In genomic region chr16:2911580-2912329, GRCh38 we compare ENCODE assay signal across 8 cellular contexts. TPM values are rescaled to one million over a fixed set of nuclear protein-coding genes. Genes with fewer than 3 reads are reported as not detected.
DNase-seq lines count a peak whose midpoint lies in the region; ATAC-seq lines count a peak whose summit lies in the region.

A gene with protein sequence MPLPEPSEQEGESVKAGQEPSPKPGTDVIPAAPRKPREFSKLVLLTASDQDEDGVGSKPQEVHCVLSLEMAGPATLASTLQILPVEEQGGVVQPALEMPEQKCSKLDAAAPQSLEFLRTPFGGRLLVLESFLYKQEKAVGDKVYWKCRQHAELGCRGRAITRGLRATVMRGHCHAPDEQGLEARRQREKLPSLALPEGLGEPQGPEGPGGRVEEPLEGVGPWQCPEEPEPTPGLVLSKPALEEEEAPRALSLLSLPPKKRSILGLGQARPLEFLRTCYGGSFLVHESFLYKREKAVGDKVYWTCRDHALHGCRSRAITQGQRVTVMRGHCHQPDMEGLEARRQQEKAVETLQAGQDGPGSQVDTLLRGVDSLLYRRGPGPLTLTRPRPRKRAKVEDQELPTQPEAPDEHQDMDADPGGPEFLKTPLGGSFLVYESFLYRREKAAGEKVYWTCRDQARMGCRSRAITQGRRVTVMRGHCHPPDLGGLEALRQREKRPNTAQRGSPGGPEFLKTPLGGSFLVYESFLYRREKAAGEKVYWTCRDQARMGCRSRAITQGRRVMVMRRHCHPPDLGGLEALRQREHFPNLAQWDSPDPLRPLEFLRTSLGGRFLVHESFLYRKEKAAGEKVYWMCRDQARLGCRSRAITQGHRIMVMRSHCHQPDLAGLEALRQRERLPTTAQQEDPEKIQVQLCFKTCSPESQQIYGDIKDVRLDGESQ (plus strand): TSS chr16:2911931. CDS start chr16:2929686, 17,755 bp downstream.

- peak within 1 kb of the TSS; percentile 82 for H3K4me3 Mint-ChIP-seq in natural killer cell treated with Interleukin-12 subunit alpha and Interleukin-12 subunit beta and Interleukin-15 and Interleukin-18, amount 100 ng/mL, for 72 hours

- H3K36me3 ChIP-seq in ES-I3 (ENCODE audit: insufficient read depth, low read length) (no peaks in the 10 kb centered on the region), HAP-1 (replicated peaks) (peaks cover 21% of the 10 kb centered on the region), MG63 (peaks cover 31% of the 10 kb centered on the region)

- peak; percentile 98 to 99 for ATAC-seq in natural killer cell treated with Interleukin-12 subunit alpha and Interleukin-12 subunit beta and Interleukin-15 and Interleukin-18, amount 100 ng/mL, for 72 hours

- H3K9ac ChIP-seq in ES-I3 (ENCODE audit: low read depth, low read length), result peak within 1 kb of the TSS; percentile 92

- in situ Hi-C loops in HAP-1 (cut with MboI; ENCODE audit: low sequenced_read_pairs), result no loop called here

- H3K27ac Mint-ChIP-seq in natural killer cell treated with Interleukin-12 subunit alpha and Interleukin-12 subunit beta and Interleukin-15 and Interleukin-18, amount 100 ng/mL, for 72 hours, result peak within 1 kb of the TSS; percentile 68 to 91

- peak within 1 kb of the TSS; percentile 66 for H3K4me3 ChIP-seq in HAP-1
- H3K4me3 ChIP-seq in MG63, result peak within 1 kb of the TSS; percentile 84

- H3K27me3 ChIP-seq in HAP-1 (ENCODE audit: low read depth) (no peaks in the 10 kb centered on the region), MG63 (no peaks in the 10 kb centered on the region)

- peak; percentile 98 to 99 for DNase-seq in HAP-1 (ENCODE audit: low spot score in 2 of 2)
- peak; percentile 98 for DNase-seq in MG63
- peak; percentile 97 to 98 for DNase-seq in SHP77 (lab: John Stamatoyannopoulos, UW)
- DNase-seq in activated effector memory CD4-positive, alpha-beta T cell treated with Interleukin-2 at 50 U/mL for 16 hours, result peak; percentile 99
- peak; percentile 96 for DNase-seq in fibroblast of peridontal ligament (ENCODE audit: extremely low read depth)
- peak; percentile 98 for DNase-seq in natural killer cell treated with Interleukin-12 subunit alpha and Interleukin-12 subunit beta and Interleukin-15 and Interleukin-18, amount 100 ng/mL, for 72 hours (ENCODE audit: low spot score)
- peak; percentile 98 for DNase-seq in stimulated activated naive CD4-positive, alpha-beta T cell treated with Interleukin-2 at 50 U/mL for 16 hours (lab: John Stamatoyannopoulos, UW)

- no peaks in the 10 kb centered on the region for H3K9me3 ChIP-seq in ES-I3 (ENCODE audit: control insufficient read depth, insufficient read depth, low read length)
- H3K9me3 ChIP-seq in HAP-1, result no peaks in the 10 kb centered on the region
- H3K9me3 ChIP-seq in MG63, result no peaks in the 10 kb centered on the region

- H3K9me3 Mint-ChIP-seq in natural killer cell treated with Interleukin-12 subunit alpha and Interleukin-12 subunit beta and Interleukin-15 and Interleukin-18, amount 100 ng/mL, for 72 hours, result no peaks in the 10 kb centered on the region

- H3K36me3 Mint-ChIP-seq in natural killer cell treated with Interleukin-12 subunit alpha and Interleukin-12 subunit beta and Interleukin-15 and Interleukin-18, amount 100 ng/mL, for 72 hours, result no peaks in the 10 kb centered on the region

- no peaks in the 10 kb centered on the region for H3K27me3 Mint-ChIP-seq in natural killer cell treated with Interleukin-12 subunit alpha and Interleukin-12 subunit beta and Interleukin-15 and Interleukin-18, amount 100 ng/mL, for 72 hours

- H3K4me1 ChIP-seq in ES-I3 (ENCODE audit: insufficient read depth, low read length) (no peaks in the 10 kb centered on the region), HAP-1 (peaks cover 10% of the 10 kb centered on the region)

- H3K4me1 Mint-ChIP-seq in natural killer cell treated with Interleukin-12 subunit alpha and Interleukin-12 subunit beta and Interleukin-15 and Interleukin-18, amount 100 ng/mL, for 72 hours (ENCODE audit: low read depth in 2 of 2), result peaks cover 19% of the 10 kb centered on the region in 2 donors

RNA-seq across cellular contexts. Expression of the gene that starts here (rescaled TPM):
- total RNA-seq in MG63 (2014; rRNA removed; shearing (Covaris generic); ENCODE audit: low replicate concordance), result 112 and 126 TPM in 2 replicates
- 10 to 100 TPM; 66.6 to 85.7 TPM for total RNA-seq in natural killer cell treated with Interleukin-12 subunit alpha and Interleukin-12 subunit beta and Interleukin-15 and Interleukin-18, amount 100 ng/mL, for 72 hours

Comparison
In these comparisons a context has a peak if more than half of its experiments do, and no peak if none do; other contexts are left out.
1. Peak in every context shown above with its lines: DNase-seq, ATAC-seq and H3K4me3 ChIP-seq.